34 cellular contexts compared by ENCODE assay signal in the genomic region with DNA sequence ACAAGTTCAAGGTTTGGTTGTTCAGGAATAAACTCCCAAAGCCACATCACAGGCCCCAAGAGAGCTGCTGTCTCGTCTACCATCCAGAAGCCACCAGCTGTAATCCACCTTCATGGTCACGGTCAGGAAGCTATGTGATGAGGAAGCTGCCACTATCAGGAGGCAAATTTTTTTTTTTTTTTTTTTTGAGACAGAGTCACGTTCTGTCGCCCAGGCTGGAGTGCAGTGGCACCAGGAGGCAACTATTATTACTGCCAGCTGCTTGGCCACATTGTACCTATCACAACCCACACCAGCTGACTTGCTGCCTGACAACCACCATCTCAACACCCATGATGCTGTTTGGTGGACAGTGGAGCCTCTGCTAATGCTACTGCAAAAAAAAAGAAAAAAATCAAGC.
"Had no signal": no experiment of that assay in that cellular context is flagged by ENCODE, and none has a peak within 500 bp of the region (broad histone marks: within the 10 kb centered on the region; RNA-seq: fewer than 3 reads in every experiment).

No MANE protein-coding gene starts in this region.

- DNase-seq: activated CD4-positive, alpha-beta memory T cell treated with anti-CD3 and anti-CD28 coated beads for 36 hours; activated CD4-positive, alpha-beta T cell treated with anti-CD3 and anti-CD28 coated beads for 4 hours; activated CD4-positive, alpha-beta T cell treated with anti-CD3 and anti-CD28 coated beads, Interleukin-2, amount 50 U/mL, for 1 hour; activated CD4-positive, CD25-positive, alpha-beta regulatory T cell treated with anti-CD3 and anti-CD28 coated beads, Interleukin-2, amount 50 U/mL, for 72 hours; activated CD8-positive, alpha-beta memory T cell treated with anti-CD3 and anti-CD28 coated beads, Interleukin-2, amount 50 U/mL, for 4 hours; activated effector memory CD4-positive, alpha-beta T cell treated with Interleukin-2 at 50 U/mL for 16 hours; activated naive CD4-positive, alpha-beta T cell treated with anti-CD3 and anti-CD28 coated beads, Interleukin-2, amount 10 ng/mL, durations not matched to agents 7 days and 5 days; activated naive CD8-positive, alpha-beta T cell treated with anti-CD3 and anti-CD28 coated beads, Interleukin-2, amount 50 U/mL, for 24 hours; activated T-cell treated with anti-CD3 and anti-CD28 coated beads for 4 hours; activated T-cell treated with anti-CD3 and anti-CD28 coated beads, Interleukin-2, amount 50 U/mL, for 4 hours; anterior cingulate cortex; caudate nucleus; cerebellar nuclear complex; Kasumi-1; KBM-7; MM.1S; MV-4-11; NCI-H1092 treated with DMSO at 0.1 percent for 48 hours; NCI-H1417; NCI-H146; NCI-H187; NCI-H2029 treated with DMSO at 0.1 percent for 48 hours; NCI-H2107; NCI-H345; NCI-H524 treated with DMSO at 0.1 percent for 48 hours; PC-3; Peyer's patch; RPMI8226; SHP77 treated with DMSO at 0.1 percent for 48 hours; SK-N-SH; T-cell; T-helper 17 cell had no signal

- H3K4me1 ChIP-seq: Peyer's patch, SJSA1 had no signal

- ATAC-seq: activated naive CD8-positive, alpha-beta T cell treated with anti-CD3 and anti-CD28 coated beads, Interleukin-2, amount 50 U/mL, for 24 hours; activated T-cell treated with anti-CD3 and anti-CD28 coated beads, Interleukin-2, amount 50 U/mL, for 4 hours; PC-3; T-cell; T-helper 17 cell; WTC11 had no signal

- H3K27me3 ChIP-seq: Peyer's patch, SJSA1 had no signal

- H3K27ac ChIP-seq: Peyer's patch, SJSA1 had no signal
